In genomic region chr2:70708376-70709199, GRCh38 we compare ENCODE assay signal across 15 cellular contexts. TPM values are rescaled to one million over a fixed set of nuclear protein-coding genes. Genes with fewer than 3 reads are reported as not detected.
DNase-seq lines count a peak whose midpoint lies in the region; ATAC-seq and TF ChIP-seq lines count a peak whose summit lies in the region.
"Had no signal": no experiment of that assay in that cellular context is flagged by ENCODE, and none has a peak within 500 bp of the region (broad histone marks: within the 10 kb centered on the region; RNA-seq: fewer than 3 reads in every experiment).

No MANE protein-coding gene starts in this region.

- H3K27me3 ChIP-seq in MG63 (no peaks in the 10 kb centered on the region), upper lobe of left lung (no peaks in the 10 kb centered on the region)
- H3K27me3 ChIP-seq: BLaER1, Peyer's patch, right atrium auricular region had no signal

- H3K9me3 Mint-ChIP-seq in dendritic cell treated with granulocyte-macrophage colony-stimulating factor and Interleukin-4, amounts not matched to agents 40 ng/mL and 50 ng/mL, for 4 days, result no peaks in the 10 kb centered on the region

- H3K36me3 ChIP-seq in MG63 (no peaks in the 10 kb centered on the region), upper lobe of left lung (no peaks in the 10 kb centered on the region)
- H3K36me3 ChIP-seq: Peyer's patch, right atrium auricular region had no signal

- peaks cover 9% of the 10 kb centered on the region for H3K4me1 Mint-ChIP-seq in dendritic cell treated with granulocyte-macrophage colony-stimulating factor and Interleukin-4, amounts not matched to agents 40 ng/mL and 50 ng/mL, for 4 days (ENCODE audit: low read depth)

- DNase-seq in stimulated activated CD4-positive, alpha-beta T cell treated with anti-CD3 and anti-CD28 coated beads, Interleukin-1b, Interleukin-23, amount 100 ng/mL, for 48 hours, result peak; percentile 53
- no peak for DNase-seq in stimulated activated CD4-positive, alpha-beta T cell treated with anti-CD3 and anti-CD28 coated beads, Interleukin-4, amount 100 ng/mL, for 24 hours
- DNase-seq in MG63 (peak; percentile 52), upper lobe of left lung (no peak), AML-193 (lab: John Stamatoyannopoulos, UW) (no peak)
- DNase-seq: activated CD8-positive, alpha-beta memory T cell treated with anti-CD3 and anti-CD28 coated beads, Interleukin-2, amount 50 U/mL, for 4 hours; amniotic stem cell; midbrain; NCI-H1092; NCI-H446; Peyer's patch had no signal

- H3K4me3 ChIP-seq in MG63, result no peak overlapping the region
- no peak overlapping the region for H3K4me3 ChIP-seq in upper lobe of left lung
- H3K4me3 ChIP-seq: BLaER1, Peyer's patch, right atrium auricular region had no signal

- H3K9me3 ChIP-seq in MG63 (no peaks in the 10 kb centered on the region), upper lobe of left lung (no peaks in the 10 kb centered on the region)
- H3K9me3 ChIP-seq: BLaER1, Peyer's patch, right atrium auricular region had no signal

- no peaks in the 10 kb centered on the region for H3K4me1 ChIP-seq in upper lobe of left lung
- H3K4me1 ChIP-seq: BLaER1, Peyer's patch, right atrium auricular region had no signal

- H3K27me3 Mint-ChIP-seq in dendritic cell treated with granulocyte-macrophage colony-stimulating factor and Interleukin-4, amounts not matched to agents 40 ng/mL and 50 ng/mL, for 4 days, result no peaks in the 10 kb centered on the region

- no peak for TF ChIP-seq CTCF in upper lobe of left lung (IDR thresholded peaks at IDR 0.05)

- intact Hi-C loops in dendritic cell treated with granulocyte-macrophage colony-stimulating factor and Interleukin-4, amounts not matched to agents 40 ng/mL and 50 ng/mL, for 4 days (cut with micrococcal nuclease), result no loop called here

- H3K27ac Mint-ChIP-seq in dendritic cell treated with granulocyte-macrophage colony-stimulating factor and Interleukin-4, amounts not matched to agents 40 ng/mL and 50 ng/mL, for 4 days, result peak overlapping the region; percentile 41

- no peak overlapping the region for H3K4me3 Mint-ChIP-seq in dendritic cell treated with granulocyte-macrophage colony-stimulating factor and Interleukin-4, amounts not matched to agents 40 ng/mL and 50 ng/mL, for 4 days

- no peak for TF ChIP-seq EP300 in upper lobe of left lung (IDR thresholded peaks at IDR 0.05)

- ATAC-seq in upper lobe of left lung (ENCODE audit: low FRiP score in 2 of 2) (no peak), HG02763 (IDR thresholded peaks at IDR 0.05; ENCODE audit: unreplicated experiment) (no peak)

- no peaks in the 10 kb centered on the region for H3K36me3 Mint-ChIP-seq in dendritic cell treated with granulocyte-macrophage colony-stimulating factor and Interleukin-4, amounts not matched to agents 40 ng/mL and 50 ng/mL, for 4 days (ENCODE audit: low read depth)

- 65 to 74% methylated on average over 3 of the region's 3 CpGs for WGBS in upper lobe of left lung, 2 donors

- TF ChIP-seq POLR2A in upper lobe of left lung (IDR thresholded peaks at IDR 0.05), result no peak

- no peak overlapping the region for H3K27ac ChIP-seq in upper lobe of left lung
- H3K27ac ChIP-seq: BLaER1, Peyer's patch, right atrium auricular region had no signal

RNA-seq across cellular contexts. Expression of gene ADD2, which starts 59.4 kb away (rescaled TPM):
- total RNA-seq in MG63 (2014; rRNA removed; shearing (Covaris generic); ENCODE audit: low replicate concordance), result 3.4 and 13.3 TPM in 2 replicates
- total RNA-seq in upper lobe of left lung, result 1 to 10 TPM in 2 of 6 donors, under 1 TPM in 4; under 0.01 to 3.3 (median 0.50) TPM

Comparison
In these comparisons a context has a peak if more than half of its experiments do, and no peak if none do; other contexts are left out.
1. DNase-seq: peak in stimulated activated CD4-positive, alpha-beta T cell treated with anti-CD3 and anti-CD28 coated beads, Interleukin-1b, Interleukin-23, amount 100 ng/mL, for 48 hours (single experiment) and MG63 (single experiment); none in stimulated activated CD4-positive, alpha-beta T cell treated with anti-CD3 and anti-CD28 coated beads, Interleukin-4, amount 100 ng/mL, for 24 hours (single experiment), upper lobe of left lung (0 of 2) and AML-193 (0 of 2).